In genomic region chr22:45885941-45886395, GRCh38 we compare ENCODE assay signal across 16 cellular contexts.
DNase-seq lines count a peak whose midpoint lies in the region; ATAC-seq and TF ChIP-seq lines count a peak whose summit lies in the region.
"Had no signal": no experiment of that assay in that cellular context is flagged by ENCODE, and none has a peak within 500 bp of the region (broad histone marks: within the 10 kb centered on the region; RNA-seq: fewer than 3 reads in every experiment).

No MANE protein-coding gene starts in this region.

- no peak for ATAC-seq in RWPE2 (ENCODE audit: low read depth)
- ATAC-seq in right cardiac atrium = no peak
- no peak for ATAC-seq in GM21390 (IDR thresholded peaks at IDR 0.05; ENCODE audit: unreplicated experiment)

- H3K36me3 ChIP-seq in RWPE2 (ENCODE audit: low read depth) = no peaks in the 10 kb centered on the region
- H3K36me3 ChIP-seq: ovary had no signal

- peaks cover 8% of the 10 kb centered on the region for H3K4me1 ChIP-seq in RWPE2 (ENCODE audit: insufficient read depth, poor library complexity, severe bottlenecking)
- H3K4me1 ChIP-seq in right cardiac atrium (ENCODE audit: control insufficient read depth, insufficient read depth, low read length) = no peaks in the 10 kb centered on the region

- intact Hi-C loops in CD14-positive monocyte (cut with micrococcal nuclease) (no loop called here), right cardiac atrium (cut with DNase I) (no loop called here)

- no peak for TF ChIP-seq CTCF in CD14-positive monocyte (IDR thresholded peaks at IDR 0.05)
- TF ChIP-seq CTCF in RWPE2 (IDR thresholded peaks at IDR 0.05; ENCODE audit: poor library complexity, severe bottlenecking) = no peak

- no peaks in the 10 kb centered on the region for H3K4me1 Mint-ChIP-seq in CD14-positive monocyte

- no peaks in the 10 kb centered on the region for H3K27me3 ChIP-seq in RWPE2 (ENCODE audit: insufficient read depth, poor library complexity, severe bottlenecking)
- no peaks in the 10 kb centered on the region for H3K27me3 ChIP-seq in right cardiac atrium (ENCODE audit: control insufficient read depth, insufficient read depth)
- H3K27me3 ChIP-seq: ovary had no signal

- H3K9me3 ChIP-seq in RWPE2 (ENCODE audit: severe bottlenecking) (no peaks in the 10 kb centered on the region), right cardiac atrium (ENCODE audit: control insufficient read depth, low read length) (no peaks in the 10 kb centered on the region)
- H3K9me3 ChIP-seq: ovary had no signal

- H3K4me3 ChIP-seq in RWPE2 (ENCODE audit: severe bottlenecking) (no peak overlapping the region), right cardiac atrium (ENCODE audit: low read length) (no peak overlapping the region)
- H3K4me3 ChIP-seq: ovary had no signal

- H3K36me3 Mint-ChIP-seq in CD14-positive monocyte = no peaks in the 10 kb centered on the region

- peaks cover 0 to 6% (median 2%) of the 10 kb centered on the region in 7 donors for H3K9me3 Mint-ChIP-seq in CD14-positive monocyte

- H3K27ac Mint-ChIP-seq in CD14-positive monocyte = no peak overlapping the region

- DNase-seq in CD14-positive monocyte (ENCODE audit: low spot score) (peak; percentile 30), RWPE2 (ENCODE audit: low spot score) (peak; percentile 68), right cardiac atrium (peak in 2 of 3 donors; percentile 32 to 47), pons (ENCODE audit: low spot score) (peak; percentile 37), HUDEP-2 (lab: John Stamatoyannopoulos, UW; ENCODE audit: unreplicated experiment in 76 of 76) (no peak), middle frontal gyrus (ENCODE audit: extremely low spot score, low spot score) (no peak)
- no peak for DNase-seq in NK-92 treated with Interleukin-12 subunit alpha and Interleukin-12 subunit beta, amount 100 ng/mL, for 24 hours (lab: John Stamatoyannopoulos, UW)
- DNase-seq: activated CD4-positive, alpha-beta T cell treated with anti-CD3 and anti-CD28 coated beads, Interleukin-2, amount 50 U/mL, for 1 hour; COR-L47; NCI-H1092; NCI-H524 treated with DMSO at 0.1 percent for 48 hours; small intestine; stimulated activated CD4-positive, alpha-beta T cell treated with anti-CD3 and anti-CD28 coated beads, Interleukin-4, amount 100 ng/mL, for 24 hours had no signal

- no peak overlapping the region for H3K4me3 Mint-ChIP-seq in CD14-positive monocyte

- H3K27ac ChIP-seq in RWPE2 (ENCODE audit: poor library complexity, severe bottlenecking) (no peak overlapping the region), right cardiac atrium (ENCODE audit: low read length) (no peak overlapping the region)
- H3K27ac ChIP-seq: KMS-11, ovary had no signal

- 46% methylated on average over 21 of the region's 21 CpGs for WGBS in right cardiac atrium

- peaks cover 32 to 53% (median 43%) of the 10 kb centered on the region in 3 donors for H3K27me3 Mint-ChIP-seq in CD14-positive monocyte (ENCODE audit: low read depth in 3 of 3)

Comparison
In these comparisons a context has a peak if more than half of its experiments do, and no peak if none do; other contexts are left out.
1. DNase-seq: peak in CD14-positive monocyte (single experiment), RWPE2 (single experiment), right cardiac atrium (2 of 3) and pons (single experiment); none in HUDEP-2 (0 of 76), NK-92 treated with Interleukin-12 subunit alpha and Interleukin-12 subunit beta, amount 100 ng/mL, for 24 hours (single experiment) and middle frontal gyrus (single experiment).